Comparison of ENCODE assay signal across 7 cellular contexts in the genomic region with DNA sequence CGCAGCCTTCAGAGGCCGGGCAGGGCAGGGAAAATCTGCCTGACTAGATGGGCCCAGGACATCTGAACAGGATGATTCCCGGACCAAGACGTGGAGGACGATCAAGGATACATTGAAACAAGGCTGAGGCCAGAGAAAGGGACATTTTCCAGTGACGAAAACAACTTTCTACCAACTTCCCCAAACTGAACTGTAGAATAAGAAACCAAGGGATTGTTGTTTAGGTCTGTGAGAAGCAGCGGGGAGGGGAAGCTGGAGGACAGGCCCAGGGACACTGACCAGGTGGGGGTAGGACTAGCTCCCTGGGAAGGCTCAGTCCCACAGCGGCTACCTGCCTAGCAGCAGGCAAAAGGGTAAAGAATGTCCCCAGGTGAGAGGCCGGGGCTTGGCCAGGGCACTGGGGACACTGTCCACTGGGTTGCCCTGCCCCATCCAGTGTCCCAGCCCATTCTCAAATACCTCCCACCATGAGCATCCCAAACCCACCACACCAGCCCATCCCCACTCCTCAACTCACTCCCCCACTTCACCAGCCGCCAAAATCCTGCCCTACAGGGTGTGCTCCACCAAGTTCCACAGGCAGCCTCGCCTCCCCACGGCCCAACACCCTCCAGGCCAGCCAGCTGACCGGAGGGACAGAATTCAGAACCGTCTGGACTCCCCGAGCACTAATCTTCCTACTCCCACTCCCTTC. TPM values are rescaled to one million over a fixed set of nuclear protein-coding genes. Genes with fewer than 3 reads are reported as not detected.
DNase-seq lines count a peak whose midpoint lies in the region; ATAC-seq and TF ChIP-seq lines count a peak whose summit lies in the region.
"Had no signal": no experiment of that assay in that cellular context is flagged by ENCODE, and none has a peak within 500 bp of the region (broad histone marks: within the 10 kb centered on the region; RNA-seq: fewer than 3 reads in every experiment).

No MANE protein-coding gene starts in this region.

- TF ChIP-seq EP300 in SK-N-SH (IDR thresholded peaks at IDR 0.05; ENCODE audit: borderline replicate concordance in 1 of 2, low read depth in 1 of 2, low read length in 1 of 2): no peak

- TF ChIP-seq RAD21 in SK-N-SH (IDR thresholded peaks at IDR 0.05; ENCODE audit: low read length): no peak

- peaks cover 16% of the 10 kb centered on the region for H3F3A ChIP-seq in SK-N-SH (replicated peaks; ENCODE audit: insufficient read depth)

- POLR2A ChIA-PET in SK-N-SH (lab: Yijun Ruan, JAX): interaction anchor here (0.6 kb wide), 1 partner anchor 11 kb away, joined by 3 read pairs; no protein-coding TSS in a partner anchor

- H3K36me3 ChIP-seq in SK-N-SH (replicated peaks in 1 of 2; ENCODE audit: control insufficient read depth in 1 of 2, insufficient read depth in 2 of 2, low read length in 1 of 2) (no peaks in the 10 kb centered on the region), hepatocyte (replicated peaks; ENCODE audit: insufficient read depth, low read depth) (no peaks in the 10 kb centered on the region), upper lobe of right lung (peaks cover 9% of the 10 kb centered on the region)

- no peak overlapping the region for H2AFZ ChIP-seq in SK-N-SH (ENCODE audit: low read depth)
- no peak overlapping the region for H2AFZ ChIP-seq in hepatocyte

- intact Hi-C loops in upper lobe of right lung (cut with DNase I): loop anchor here (5.0 kb wide), 1 partner anchor 36 kb away; a partner anchor contains a TSS

- H3K4me3 ChIP-seq in SK-N-SH (ENCODE audit: low read depth in 2 of 2, low read length in 1 of 2) (peak overlapping the region; percentile 77 to 99), hepatocyte (peak overlapping the region; percentile 83), upper lobe of right lung (peak overlapping the region; percentile 100)

- H3K27me3 ChIP-seq in SK-N-SH (ENCODE audit: insufficient read depth) (no peaks in the 10 kb centered on the region), hepatocyte (no peaks in the 10 kb centered on the region), upper lobe of right lung (no peaks in the 10 kb centered on the region)

- H3K27ac ChIP-seq in SK-N-SH (ENCODE audit: low read depth in 2 of 2, low read length in 1 of 2) (peak overlapping the region; percentile 88 to 100), hepatocyte (peak overlapping the region; percentile 99), upper lobe of right lung (peak overlapping the region; percentile 99)

- DNase-seq in SK-N-SH (no peak), hepatocyte (ENCODE audit: low spot score) (no peak), upper lobe of right lung (no peak), putamen (ENCODE audit: low spot score) (no peak), NCI-H748 (lab: John Stamatoyannopoulos, UW; ENCODE audit: unreplicated experiment) (no peak)

- H3K9me3 ChIP-seq in SK-N-SH (no peaks in the 10 kb centered on the region), hepatocyte (ENCODE audit: low read depth) (no peaks in the 10 kb centered on the region), upper lobe of right lung (no peaks in the 10 kb centered on the region)

- peak overlapping the region; percentile 88 for H3K4me2 ChIP-seq in SK-N-SH
- H3K4me2 ChIP-seq in hepatocyte: peak overlapping the region; percentile 82

- H3K4me1 ChIP-seq in SK-N-SH (ENCODE audit: control insufficient read depth in 1 of 2, insufficient read depth in 2 of 2, low read depth in 1 of 2, low read length in 1 of 2): peaks cover 42% of the 10 kb centered on the region in 2 experiments; a peak in 3 of 4 replicates
- H3K4me1 ChIP-seq in hepatocyte (ENCODE audit: insufficient read depth): peaks cover 52% of the 10 kb centered on the region
- H3K4me1 ChIP-seq in upper lobe of right lung: peaks cover 56% of the 10 kb centered on the region

- H3K9me2 ChIP-seq in SK-N-SH: no peaks in the 10 kb centered on the region
- no peaks in the 10 kb centered on the region for H3K9me2 ChIP-seq in hepatocyte (replicated peaks; ENCODE audit: insufficient read depth)

- CTCF ChIA-PET in SK-N-SH (lab: Yijun Ruan, JAX): interaction anchor here (0.9 to 1.6 kb wide), 5 partner anchors 15 to 125 kb away, joined by 3 to 5 read pairs (median 3); no protein-coding TSS in a partner anchor

- 11% methylated on average over 14 of the region's 15 CpGs for WGBS in SK-N-SH (ENCODE audit: low lambda C conversion rate)
- 4% methylated on average over 14 of the region's 15 CpGs for WGBS in hepatocyte (ENCODE audit: low lambda C conversion rate, missing lambda C conversion rate)

- ATAC-seq in SK-N-SH treated with all-trans-retinoic acid at 6 μM for 48 hours (no peak), upper lobe of right lung (peak; percentile 0)

- TF ChIP-seq CTCF in SK-N-SH (IDR thresholded peaks at IDR 0.05): no peak
- TF ChIP-seq CTCF in hepatocyte (IDR thresholded peaks at IDR 0.05; ENCODE audit: poor library complexity): no peak
- TF ChIP-seq CTCF in upper lobe of right lung (IDR thresholded peaks at IDR 0.05): no peak

- H3K79me2 ChIP-seq in SK-N-SH (ENCODE audit: insufficient read depth): peaks cover 61% of the 10 kb centered on the region
- peaks cover 58% of the 10 kb centered on the region for H3K79me2 ChIP-seq in hepatocyte

- peak overlapping the region; percentile 99 for H3K9ac ChIP-seq in SK-N-SH

- H4K20me1 ChIP-seq in SK-N-SH (ENCODE audit: insufficient read depth): peaks cover 7% of the 10 kb centered on the region; the same call in 1 of the 2 replicates
- peaks cover 13% of the 10 kb centered on the region for H4K20me1 ChIP-seq in hepatocyte (ENCODE audit: insufficient read depth, poor library complexity, severe bottlenecking)

TF ChIP-seq in SK-N-SH, 30 proteins besides CTCF, POLR2A, EP300 and RAD21:
- TF ChIP-seq SMC3 (IDR thresholded peaks at IDR 0.05; ENCODE audit: low read depth, low read length): no peak

TF ChIP-seq in SK-N-SH treated with all-trans-retinoic acid at 6 μM for 48 hours, 23 proteins besides CTCF, POLR2A, EP300 and RAD21:
- no peak for TF ChIP-seq BACH2 (CRISPR knock-in tag; IDR thresholded peaks at IDR 0.05; ENCODE audit: borderline replicate concordance)
- TF ChIP-seq ISL1 (CRISPR knock-in tag; IDR thresholded peaks at IDR 0.05): no peak
TF ChIP-seq in SK-N-SH treated with all-trans-retinoic acid at 6 μM for 48 hours: peak in this region for 0.

RNA-seq across cellular contexts. Expression of a gene that starts 1.0 kb away (rescaled TPM):
- 68.3 and 92.9 TPM in 2 replicates for polyA plus RNA-seq in SK-N-SH (2012; rRNA removed)
- polyA plus RNA-seq in SK-N-SH (2012; cell fraction: cytosol; rRNA removed): 86.7 and 93.2 TPM in 2 replicates
- polyA plus RNA-seq in SK-N-SH (2012; cell fraction: nucleus; rRNA removed): 72.6 and 75.2 TPM in 2 replicates
- 110 and 147 TPM in 2 replicates for total RNA-seq in hepatocyte
- polyA plus RNA-seq in hepatocyte: 168 and 188 TPM in 2 replicates
- total RNA-seq in upper lobe of right lung: 185 TPM

RNA-seq across cellular contexts. Expression of a gene that starts 30.4 kb away (rescaled TPM):
- polyA plus RNA-seq in SK-N-SH (2012; rRNA removed) (0.15 and 0.20 TPM in 2 replicates), hepatocyte (43.6 and 52.2 TPM in 2 replicates)
- 0.10 and 0.13 TPM in 2 replicates for polyA plus RNA-seq in SK-N-SH (2012; cell fraction: cytosol; rRNA removed)
- polyA plus RNA-seq in SK-N-SH (2012; cell fraction: nucleus; rRNA removed): 0.27 and 0.68 TPM in 2 replicates
- total RNA-seq in hepatocyte (36.3 and 85.7 TPM in 2 replicates), upper lobe of right lung (5.1 TPM)
- total RNA-seq: activated naive CD8-positive, alpha-beta T cell treated with anti-CD3 and anti-CD28 coated beads, Interleukin-2, amount 10 ng/mL, durations not matched to agents 7 days and 5 days had no signal

RNA-seq across cellular contexts. Expression of a gene that starts 34.5 kb away (rescaled TPM):
- polyA plus RNA-seq in SK-N-SH (2012; rRNA removed) (0.71 and 1.6 TPM in 2 replicates), hepatocyte (28.4 and 30.0 TPM in 2 replicates)
- 0.97 and 0.98 TPM in 2 replicates for polyA plus RNA-seq in SK-N-SH (2012; cell fraction: cytosol; rRNA removed)
- 1.2 and 1.6 TPM in 2 replicates for polyA plus RNA-seq in SK-N-SH (2012; cell fraction: nucleus; rRNA removed)
- total RNA-seq in hepatocyte (21.7 and 28.6 TPM in 2 replicates), upper lobe of right lung (199 TPM)

RNA-seq across cellular contexts. Expression of a gene that starts 43.1 kb away (rescaled TPM):
- polyA plus RNA-seq in SK-N-SH (2012; rRNA removed): 0.10 and 0.12 TPM in 2 replicates
- polyA plus RNA-seq in SK-N-SH (2012; cell fraction: cytosol; rRNA removed): 0.03 and 0.06 TPM in 2 replicates
- polyA plus RNA-seq in SK-N-SH (2012; cell fraction: nucleus; rRNA removed): 0.32 and 0.73 TPM in 2 replicates
- total RNA-seq in hepatocyte: 35.4 and 42.4 TPM in 2 replicates
- 75.2 and 79.8 TPM in 2 replicates for polyA plus RNA-seq in hepatocyte
- total RNA-seq in upper lobe of right lung: 156 TPM
